9 cellular contexts compared by ENCODE assay signal in the genomic region with DNA sequence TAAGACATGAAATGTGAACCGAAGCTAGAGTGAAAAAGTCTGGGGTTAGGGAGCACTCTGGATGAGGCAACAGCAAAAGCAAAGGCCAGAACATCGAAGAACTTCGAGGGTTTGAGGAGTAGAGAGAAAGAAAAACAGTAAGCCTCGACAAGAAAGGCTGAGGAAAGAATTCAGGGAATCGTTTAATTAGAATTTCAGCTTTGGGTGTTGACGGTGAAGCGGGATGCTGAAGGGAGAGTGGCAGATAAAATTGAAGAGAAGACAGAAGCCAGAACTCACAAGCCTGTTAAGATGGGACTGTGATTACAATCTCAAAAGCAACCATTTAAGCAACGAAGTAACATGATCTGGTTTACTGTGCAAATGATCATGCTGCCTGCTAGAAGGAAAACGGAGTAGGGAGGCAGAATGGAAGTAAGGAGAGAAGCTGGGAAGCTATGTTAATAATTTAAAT. TPM values are rescaled to one million over a fixed set of nuclear protein-coding genes. Genes with fewer than 3 reads are reported as not detected.
DNase-seq lines count a peak whose midpoint lies in the region; FAIRE-seq and TF ChIP-seq lines count a peak whose summit lies in the region.
"Had no signal": no experiment of that assay in that cellular context is flagged by ENCODE, and none has a peak within 500 bp of the region (broad histone marks: within the 10 kb centered on the region; RNA-seq: fewer than 3 reads in every experiment).

No MANE protein-coding gene starts in this region.

- H3K9me2 ChIP-seq in OCI-LY7 (ENCODE audit: insufficient read depth, low read length): 0 out of 2 replicates have a peak, but pooled peaks cover 6% of the 10 kb centered on the region

- DNase-seq in EH (ENCODE audit: low read depth): peak; percentile 72
- no peak for DNase-seq in OCI-LY7 (ENCODE audit: low spot score)
- DNase-seq in endothelial cell of umbilical vein (ENCODE audit: low read depth, low spot score): peak; percentile 64
- no peak for DNase-seq in prostate gland (ENCODE audit: low spot score)
- no peak for DNase-seq in NCI-H2171 (lab: John Stamatoyannopoulos, UW)
- no peak for DNase-seq in NCI-H446 (lab: John Stamatoyannopoulos, UW)
- DNase-seq in stimulated activated CD4-positive, alpha-beta T cell treated with anti-CD3 and anti-CD28 coated beads, Interleukin-2, amount 100 ng/mL, for 24 hours: no peak
- DNase-seq in mucosa of gallbladder (ENCODE audit: low spot score): no peak
- DNase-seq: naive B cell had no signal

- H3K27ac ChIP-seq in OCI-LY7 (ENCODE audit: low read depth, low read length, poor library complexity, severe bottlenecking): no peak overlapping the region
- peak overlapping the region; percentile 100 for H3K27ac ChIP-seq in endothelial cell of umbilical vein (ENCODE audit: insufficient read depth, low read depth, low read length)
- peak overlapping the region; percentile 51 to 88 for H3K27ac ChIP-seq in prostate gland

- CTCF ChIA-PET in OCI-LY7 (lab: Charles Lee; ENCODE audit: unreplicated experiment): no interaction called here
- CTCF ChIA-PET in endothelial cell of umbilical vein (lab: Charles Lee): interaction anchor here (0.6 to 4.1 kb wide), 4 partner anchors 12 to 308 kb away, joined by 3 to 46 read pairs (median 6); partner anchors contain the start of gene VIM

- H3K4me1 ChIP-seq in OCI-LY7 (ENCODE audit: insufficient read depth, low read length, poor library complexity, severe bottlenecking): peaks cover 18% of the 10 kb centered on the region
- peaks cover 28% of the 10 kb centered on the region for H3K4me1 ChIP-seq in endothelial cell of umbilical vein (ENCODE audit: control insufficient read depth, extremely low read depth, insufficient read depth, low read length)
- no peaks in the 10 kb centered on the region for H3K4me1 ChIP-seq in prostate gland (replicated peaks)

- POLR2A ChIA-PET in OCI-LY7 (lab: Charles Lee) (interaction anchor here (1.6 kb wide), 1 partner anchor 12 kb away, joined by 4 read pairs; no protein-coding TSS in a partner anchor), endothelial cell of umbilical vein (lab: Charles Lee) (interaction anchor here (0.6 to 3.2 kb wide), 2 partner anchors 21 to 30 kb away, joined by 3 to 33 read pairs; no protein-coding TSS in a partner anchor)

- H4K20me1 ChIP-seq in OCI-LY7 (ENCODE audit: insufficient read depth, low read length): no peaks in the 10 kb centered on the region
- no peaks in the 10 kb centered on the region for H4K20me1 ChIP-seq in endothelial cell of umbilical vein (replicated peaks; ENCODE audit: control insufficient read depth, extremely low read depth, insufficient read depth, low read length)

- H3K27me3 ChIP-seq in endothelial cell of umbilical vein (ENCODE audit: control insufficient read depth in 2 of 2, insufficient read depth in 2 of 2, low read length in 2 of 2) (no peaks in the 10 kb centered on the region), prostate gland (replicated peaks; ENCODE audit: insufficient read depth) (no peaks in the 10 kb centered on the region)

- peak overlapping the region; percentile 100 for H3K9ac ChIP-seq in endothelial cell of umbilical vein (replicated peaks; ENCODE audit: extremely low read depth, insufficient read depth, low read length)

- BruUV-seq in OCI-LY7 (replicated peaks; lab: Mats Ljungman, UMichigan): no TSS peak
- BruUV-seq in endothelial cell of umbilical vein (replicated peaks; lab: Mats Ljungman, UMichigan): no TSS peak

- TF ChIP-seq CTCF in OCI-LY7 (conservative IDR thresholded peaks at IDR 0.05; ENCODE audit: low read length): no peak
- TF ChIP-seq CTCF in endothelial cell of umbilical vein (IDR thresholded peaks at IDR 0.05; ENCODE audit: extremely low read depth in 1 of 2, insufficient read depth in 1 of 2, low read depth in 1 of 2, low read length in 2 of 2): no peak
- TF ChIP-seq CTCF in prostate gland (IDR thresholded peaks at IDR 0.05): no peak

- H3K4me3 ChIP-seq in OCI-LY7 (ENCODE audit: low read depth, low read length, poor library complexity, severe bottlenecking) (peak overlapping the region; percentile 94), endothelial cell of umbilical vein (replicated peaks in 1 of 3; ENCODE audit: insufficient read depth in 1 of 3, low read depth in 1 of 3, low read length in 3 of 3) (peak overlapping the region in 1 of 3 experiments; percentile 95), prostate gland (peak overlapping the region in 1 of 2 donors; percentile 70)

- H3K36me3 ChIP-seq in OCI-LY7 (ENCODE audit: insufficient read depth, low read length) (no peaks in the 10 kb centered on the region), endothelial cell of umbilical vein (ENCODE audit: control insufficient read depth in 2 of 2, extremely low read depth in 1 of 2, insufficient read depth in 2 of 2, low read length in 2 of 2) (no peaks in the 10 kb centered on the region), prostate gland (no peaks in the 10 kb centered on the region)

- no peaks in the 10 kb centered on the region for H3K9me1 ChIP-seq in endothelial cell of umbilical vein (replicated peaks; ENCODE audit: control insufficient read depth, extremely low read depth, insufficient read depth, low read length)

- H3K4me2 ChIP-seq in OCI-LY7 (ENCODE audit: low read length) (peak overlapping the region; percentile 77; the same call in 1 of the 2 replicates), endothelial cell of umbilical vein (ENCODE audit: insufficient read depth, low read length) (peak overlapping the region; percentile 100)

- WGBS in prostate gland: 10% methylated on average over 9 of the region's 9 CpGs

- H3K79me2 ChIP-seq in OCI-LY7 (ENCODE audit: insufficient read depth, low read depth, low read length) (peaks cover 27% of the 10 kb centered on the region; the same call in 1 of the 2 replicates), endothelial cell of umbilical vein (ENCODE audit: control insufficient read depth, insufficient read depth, low read length) (peaks cover 16% of the 10 kb centered on the region)

- dilution Hi-C loops in endothelial cell of umbilical vein (cut with MboI; ENCODE audit: extremely low pct_ligation_motif_present, low sequenced_read_pairs): no loop called here

- intact Hi-C loops in OCI-LY7 (cut with micrococcal nuclease; ENCODE audit: unreplicated experiment): no loop called here
- intact Hi-C loops in endothelial cell of umbilical vein (cut with micrococcal nuclease): loop anchor here (1.0 kb wide), 1 partner anchor 231 kb away; no protein-coding TSS in a partner anchor
- intact Hi-C loops in prostate gland (cut with DNase I): no loop called here

- FAIRE-seq in endothelial cell of umbilical vein (lab: Jason Lieb, UNC): peak; percentile 67

- TF ChIP-seq POLR2A in endothelial cell of umbilical vein (IDR thresholded peaks at IDR 0.05; ENCODE audit: low read depth, low read length): peak; percentile 60
- no peak for TF ChIP-seq POLR2A in prostate gland (IDR thresholded peaks at IDR 0.05)

- H2AFZ ChIP-seq in OCI-LY7 (ENCODE audit: low read length): no peak overlapping the region
- peak overlapping the region; percentile 88 for H2AFZ ChIP-seq in endothelial cell of umbilical vein (ENCODE audit: low read depth, low read length)

- no peaks in the 10 kb centered on the region for H3K9me3 ChIP-seq in OCI-LY7 (ENCODE audit: low read length)
- no peaks in the 10 kb centered on the region for H3K9me3 ChIP-seq in endothelial cell of umbilical vein (replicated peaks; ENCODE audit: control insufficient read depth, insufficient read depth, low read length)
- H3K9me3 ChIP-seq in prostate gland: no peaks in the 10 kb centered on the region

TF ChIP-seq in endothelial cell of umbilical vein, 7 proteins besides CTCF, POLR2A, EP300 and RAD21:
- TF ChIP-seq GATA2 (IDR thresholded peaks at IDR 0.05; ENCODE audit: insufficient read depth, insufficient read length, low read depth, low read length): peak; percentile 60
- TF ChIP-seq EZH2 (IDR thresholded peaks at IDR 0.05; ENCODE audit: borderline replicate concordance, low read depth, low read length, severe bottlenecking): no peak
- TF ChIP-seq POLR2AphosphoS5 (IDR thresholded peaks at IDR 0.05; ENCODE audit: insufficient read depth, low read depth, low read length): no peak
- no peak for TF ChIP-seq MYC (IDR thresholded peaks at IDR 0.05; ENCODE audit: low read depth, low read length)
- no peak for TF ChIP-seq JUN (IDR thresholded peaks at IDR 0.05; ENCODE audit: borderline replicate concordance, insufficient read depth, insufficient read length, low read depth)

RNA-seq across cellular contexts. Expression of gene TRDMT1, which starts 2.1 kb away (rescaled TPM):
- total RNA-seq in OCI-LY7 (2014; rRNA removed; shearing (Covaris generic)): 10.4 and 12.7 TPM in 2 replicates
- total RNA-seq in OCI-LY7 (2022) (11.9 and 12.2 TPM in 2 replicates), endothelial cell of umbilical vein (12.3 and 15.2 TPM in 2 replicates), prostate gland (1 to 10 TPM; 6.5 to 9.9 TPM), mucosa of gallbladder (6.0 TPM)
- polyA plus RNA-seq in endothelial cell of umbilical vein: 10.0 and 15.3 TPM in 2 replicates
- polyA plus RNA-seq in endothelial cell of umbilical vein (2011; cell fraction: cytosol; rRNA removed): 5.1 and 5.2 TPM in 2 replicates
- polyA plus RNA-seq in endothelial cell of umbilical vein (2011; cell fraction: nucleus; rRNA removed): 11.3 and 14.3 TPM in 2 replicates
- polyA plus RNA-seq in endothelial cell of umbilical vein (2012): 3.5 and 6.1 TPM in 2 replicates
- 15.6 and 18.2 TPM in 2 replicates for polyA minus RNA-seq in endothelial cell of umbilical vein
- polyA minus RNA-seq in endothelial cell of umbilical vein (2011; cell fraction: cytosol; rRNA and poly(A)+ RNA removed): 2.0 TPM
- 52.0 and 59.3 TPM in 2 replicates for polyA minus RNA-seq in endothelial cell of umbilical vein (2011; cell fraction: nucleus; rRNA and poly(A)+ RNA removed)

RNA-seq across cellular contexts. Expression of gene VIM, which starts 28.7 kb away (rescaled TPM):
- total RNA-seq in OCI-LY7 (2014; rRNA removed; shearing (Covaris generic)): 0.46 and 3.4 TPM in 2 replicates
- 0.88 and 1.3 TPM in 2 replicates for total RNA-seq in OCI-LY7 (2022)
- total RNA-seq in endothelial cell of umbilical vein: 5,754 and 5,781 TPM in 2 replicates
- polyA plus RNA-seq in endothelial cell of umbilical vein: 5,699 and 8,361 TPM in 2 replicates
- 5,912 and 6,029 TPM in 2 replicates for polyA plus RNA-seq in endothelial cell of umbilical vein (2011; cell fraction: cytosol; rRNA removed)
- 4,094 and 4,300 TPM in 2 replicates for polyA plus RNA-seq in endothelial cell of umbilical vein (2011; cell fraction: nucleus; rRNA removed)
- polyA plus RNA-seq in endothelial cell of umbilical vein (2012): 4,943 and 4,968 TPM in 2 replicates
- polyA minus RNA-seq in endothelial cell of umbilical vein: 4,544 and 4,712 TPM in 2 replicates
- polyA minus RNA-seq in endothelial cell of umbilical vein (2011; cell fraction: cytosol; rRNA and poly(A)+ RNA removed): 370 TPM
- polyA minus RNA-seq in endothelial cell of umbilical vein (2011; cell fraction: nucleus; rRNA and poly(A)+ RNA removed): 1,556 and 2,259 TPM in 2 replicates
- 1,000 to 10,000 TPM in 1 of 2 donors, 100 to 1,000 TPM in 1; 293 to 1,683 TPM for total RNA-seq in prostate gland
- 477 TPM for total RNA-seq in mucosa of gallbladder

Comparison
In these comparisons a context has a peak if more than half of its experiments do, and no peak if none do; other contexts are left out.
1. DNase-seq: peak in EH (single experiment) and endothelial cell of umbilical vein (single experiment); none in OCI-LY7 (single experiment), prostate gland (single experiment), NCI-H2171 (single experiment), NCI-H446 (0 of 2), stimulated activated CD4-positive, alpha-beta T cell treated with anti-CD3 and anti-CD28 coated beads, Interleukin-2, amount 100 ng/mL, for 24 hours (0 of 2) and mucosa of gallbladder (single experiment).
2. RNA of gene VIM, which starts 28.7 kb away (total RNA-seq): 5,754 to 5,781 TPM in endothelial cell of umbilical vein, 293 to 1,683 TPM in prostate gland and 477 TPM in mucosa of gallbladder (single experiment); 0.46 to 3.4 TPM in OCI-LY7; every median in the first group is over 10 times any median in the second.